In the genomic region with DNA sequence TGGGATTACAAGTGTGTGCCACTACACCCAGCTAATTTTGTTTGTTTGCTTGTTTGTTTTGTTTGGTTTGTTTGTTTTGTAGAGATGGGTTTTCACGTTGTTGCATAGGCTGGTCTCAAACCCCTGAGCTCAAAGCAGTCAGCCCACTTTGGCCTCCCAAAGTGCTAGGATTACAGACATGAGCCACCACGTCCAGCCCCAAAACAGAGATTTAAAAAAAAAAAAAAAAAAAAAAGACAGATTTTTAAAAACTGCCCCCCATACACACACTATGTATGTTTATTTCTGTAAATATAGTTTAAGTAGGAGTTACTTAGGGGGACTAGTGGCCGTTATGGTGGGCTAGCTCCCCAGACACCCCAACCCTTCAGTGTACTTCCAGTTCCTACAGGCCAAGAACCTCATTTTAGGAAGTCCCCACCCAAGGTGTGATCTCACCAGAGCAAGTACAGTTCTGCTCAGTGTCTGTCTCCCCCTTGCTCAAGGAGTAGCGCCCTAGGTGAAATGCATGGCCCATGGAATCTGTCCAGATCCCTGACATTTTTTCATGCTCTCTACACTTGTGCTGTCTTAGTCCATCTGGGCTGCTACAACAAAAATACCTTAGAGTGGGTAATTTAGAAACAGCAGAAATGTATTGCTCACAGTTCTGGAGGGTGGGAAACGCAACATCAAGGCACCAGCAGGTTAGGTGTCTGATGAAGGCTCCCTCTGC, we compare ENCODE assay signal across 1 cellular context.
TF ChIP-seq lines count a peak whose summit lies in the region.

No MANE protein-coding gene starts in this region.

TF ChIP-seq in HepG2, 621 proteins besides CTCF, POLR2A, EP300 and RAD21 (continues in another document):
- TF ChIP-seq RFXAP (CRISPR knock-in tag; IDR thresholded peaks at IDR 0.05; ENCODE audit: borderline replicate concordance), result 0 out of 2 replicates have a peak, but pooled peaks have one; percentile 8
- TF ChIP-seq, protein P1, sequence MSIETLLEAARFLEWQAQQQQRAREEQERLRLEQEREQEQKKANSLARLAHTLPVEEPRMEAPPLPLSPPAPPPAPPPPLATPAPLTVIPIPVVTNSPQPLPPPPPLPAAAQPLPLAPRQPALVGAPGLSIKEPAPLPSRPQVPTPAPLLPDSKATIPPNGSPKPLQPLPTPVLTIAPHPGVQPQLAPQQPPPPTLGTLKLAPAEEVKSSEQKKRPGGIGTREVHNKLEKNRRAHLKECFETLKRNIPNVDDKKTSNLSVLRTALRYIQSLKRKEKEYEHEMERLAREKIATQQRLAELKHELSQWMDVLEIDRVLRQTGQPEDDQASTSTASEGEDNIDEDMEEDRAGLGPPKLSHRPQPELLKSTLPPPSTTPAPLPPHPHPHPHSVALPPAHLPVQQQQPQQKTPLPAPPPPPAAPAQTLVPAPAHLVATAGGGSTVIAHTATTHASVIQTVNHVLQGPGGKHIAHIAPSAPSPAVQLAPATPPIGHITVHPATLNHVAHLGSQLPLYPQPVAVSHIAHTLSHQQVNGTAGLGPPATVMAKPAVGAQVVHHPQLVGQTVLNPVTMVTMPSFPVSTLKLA (IDR thresholded peaks at IDR 0.05), result 0 out of 2 replicates have a peak, but pooled peaks have one; percentile 2
- 0 out of 2 replicates have a peak, but pooled peaks have one; percentile 5 for TF ChIP-seq KDM4B (CRISPR knock-in tag; IDR thresholded peaks at IDR 0.05)
- TF ChIP-seq HOXA5 (CRISPR knock-in tag; IDR thresholded peaks at IDR 0.05), result 0 out of 2 replicates have a peak, but pooled peaks have one; percentile 7
- TF ChIP-seq, protein P2, sequence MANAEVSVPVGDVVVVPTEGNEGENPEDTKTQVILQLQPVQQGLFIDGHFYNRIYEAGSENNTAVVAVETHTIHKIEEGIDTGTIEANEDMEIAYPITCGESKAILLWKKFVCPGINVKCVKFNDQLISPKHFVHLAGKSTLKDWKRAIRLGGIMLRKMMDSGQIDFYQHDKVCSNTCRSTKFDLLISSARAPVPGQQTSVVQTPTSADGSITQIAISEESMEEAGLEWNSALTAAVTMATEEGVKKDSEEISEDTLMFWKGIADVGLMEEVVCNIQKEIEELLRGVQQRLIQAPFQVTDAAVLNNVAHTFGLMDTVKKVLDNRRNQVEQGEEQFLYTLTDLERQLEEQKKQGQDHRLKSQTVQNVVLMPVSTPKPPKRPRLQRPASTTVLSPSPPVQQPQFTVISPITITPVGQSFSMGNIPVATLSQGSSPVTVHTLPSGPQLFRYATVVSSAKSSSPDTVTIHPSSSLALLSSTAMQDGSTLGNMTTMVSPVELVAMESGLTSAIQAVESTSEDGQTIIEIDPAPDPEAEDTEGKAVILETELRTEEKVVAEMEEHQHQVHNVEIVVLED (CRISPR knock-in tag; IDR thresholded peaks at IDR 0.05; ENCODE audit: borderline replicate concordance), result no peak
- TF ChIP-seq, protein P3, sequence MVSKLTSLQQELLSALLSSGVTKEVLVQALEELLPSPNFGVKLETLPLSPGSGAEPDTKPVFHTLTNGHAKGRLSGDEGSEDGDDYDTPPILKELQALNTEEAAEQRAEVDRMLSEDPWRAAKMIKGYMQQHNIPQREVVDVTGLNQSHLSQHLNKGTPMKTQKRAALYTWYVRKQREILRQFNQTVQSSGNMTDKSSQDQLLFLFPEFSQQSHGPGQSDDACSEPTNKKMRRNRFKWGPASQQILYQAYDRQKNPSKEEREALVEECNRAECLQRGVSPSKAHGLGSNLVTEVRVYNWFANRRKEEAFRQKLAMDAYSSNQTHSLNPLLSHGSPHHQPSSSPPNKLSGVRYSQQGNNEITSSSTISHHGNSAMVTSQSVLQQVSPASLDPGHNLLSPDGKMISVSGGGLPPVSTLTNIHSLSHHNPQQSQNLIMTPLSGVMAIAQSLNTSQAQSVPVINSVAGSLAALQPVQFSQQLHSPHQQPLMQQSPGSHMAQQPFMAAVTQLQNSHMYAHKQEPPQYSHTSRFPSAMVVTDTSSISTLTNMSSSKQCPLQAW (CRISPR knock-in tag; IDR thresholded peaks at IDR 0.05), result 0 out of 2 replicates have a peak, but pooled peaks have one; percentile 5
- TF ChIP-seq, protein P4, sequence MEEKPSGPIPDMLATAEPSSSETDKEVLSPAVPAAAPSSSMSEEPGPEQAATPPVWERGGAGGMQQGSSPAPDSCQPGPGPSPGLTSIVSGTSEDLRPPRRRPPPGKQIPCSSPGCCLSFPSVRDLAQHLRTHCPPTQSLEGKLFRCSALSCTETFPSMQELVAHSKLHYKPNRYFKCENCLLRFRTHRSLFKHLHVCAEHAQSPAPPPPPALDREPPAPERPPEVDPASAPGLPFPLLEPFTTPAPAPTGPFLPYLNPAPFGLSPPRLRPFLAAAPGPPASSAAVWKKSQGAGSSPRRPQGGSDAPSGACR (CRISPR knock-in tag; IDR thresholded peaks at IDR 0.05), result 0 out of 2 replicates have a peak, but pooled peaks have one; percentile 76
- no peak for TF ChIP-seq ZIK1 (CRISPR knock-in tag; IDR thresholded peaks at IDR 0.05; ENCODE audit: borderline replicate concordance, low read depth)
- no peak for TF ChIP-seq MYC (CRISPR knock-in tag; IDR thresholded peaks at IDR 0.05; ENCODE audit: borderline replicate concordance)
- TF ChIP-seq ATF1 (CRISPR knock-in tag; IDR thresholded peaks at IDR 0.05), result 0 out of 2 replicates have a peak, but pooled peaks have one; percentile 24
- TF ChIP-seq, protein P5, sequence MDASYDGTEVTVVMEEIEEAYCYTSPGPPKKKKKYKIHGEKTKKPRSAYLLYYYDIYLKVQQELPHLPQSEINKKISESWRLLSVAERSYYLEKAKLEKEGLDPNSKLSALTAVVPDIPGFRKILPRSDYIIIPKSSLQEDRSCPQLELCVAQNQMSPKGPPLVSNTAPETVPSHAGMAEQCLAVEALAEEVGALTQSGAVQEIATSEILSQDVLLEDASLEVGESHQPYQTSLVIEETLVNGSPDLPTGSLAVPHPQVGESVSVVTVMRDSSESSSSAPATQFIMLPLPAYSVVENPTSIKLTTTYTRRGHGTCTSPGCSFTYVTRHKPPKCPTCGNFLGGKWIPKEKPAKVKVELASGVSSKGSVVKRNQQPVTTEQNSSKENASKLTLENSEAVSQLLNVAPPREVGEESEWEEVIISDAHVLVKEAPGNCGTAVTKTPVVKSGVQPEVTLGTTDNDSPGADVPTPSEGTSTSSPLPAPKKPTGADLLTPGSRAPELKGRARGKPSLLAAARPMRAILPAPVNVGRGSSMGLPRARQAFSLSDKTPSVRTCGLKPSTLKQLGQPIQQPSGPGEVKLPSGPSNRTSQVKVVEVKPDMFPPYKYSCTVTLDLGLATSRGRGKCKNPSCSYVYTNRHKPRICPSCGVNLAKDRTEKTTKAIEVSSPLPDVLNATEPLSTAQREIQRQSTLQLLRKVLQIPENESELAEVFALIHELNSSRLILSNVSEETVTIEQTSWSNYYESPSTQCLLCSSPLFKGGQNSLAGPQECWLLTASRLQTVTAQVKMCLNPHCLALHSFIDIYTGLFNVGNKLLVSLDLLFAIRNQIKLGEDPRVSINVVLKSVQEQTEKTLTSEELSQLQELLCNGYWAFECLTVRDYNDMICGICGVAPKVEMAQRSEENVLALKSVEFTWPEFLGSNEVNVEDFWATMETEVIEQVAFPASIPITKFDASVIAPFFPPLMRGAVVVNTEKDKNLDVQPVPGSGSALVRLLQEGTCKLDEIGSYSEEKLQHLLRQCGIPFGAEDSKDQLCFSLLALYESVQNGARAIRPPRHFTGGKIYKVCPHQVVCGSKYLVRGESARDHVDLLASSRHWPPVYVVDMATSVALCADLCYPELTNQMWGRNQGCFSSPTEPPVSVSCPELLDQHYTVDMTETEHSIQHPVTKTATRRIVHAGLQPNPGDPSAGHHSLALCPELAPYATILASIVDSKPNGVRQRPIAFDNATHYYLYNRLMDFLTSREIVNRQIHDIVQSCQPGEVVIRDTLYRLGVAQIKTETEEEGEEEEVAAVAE (CRISPR knock-in tag; IDR thresholded peaks at IDR 0.05; ENCODE audit: borderline replicate concordance), result no peak
- TF ChIP-seq, protein P6, sequence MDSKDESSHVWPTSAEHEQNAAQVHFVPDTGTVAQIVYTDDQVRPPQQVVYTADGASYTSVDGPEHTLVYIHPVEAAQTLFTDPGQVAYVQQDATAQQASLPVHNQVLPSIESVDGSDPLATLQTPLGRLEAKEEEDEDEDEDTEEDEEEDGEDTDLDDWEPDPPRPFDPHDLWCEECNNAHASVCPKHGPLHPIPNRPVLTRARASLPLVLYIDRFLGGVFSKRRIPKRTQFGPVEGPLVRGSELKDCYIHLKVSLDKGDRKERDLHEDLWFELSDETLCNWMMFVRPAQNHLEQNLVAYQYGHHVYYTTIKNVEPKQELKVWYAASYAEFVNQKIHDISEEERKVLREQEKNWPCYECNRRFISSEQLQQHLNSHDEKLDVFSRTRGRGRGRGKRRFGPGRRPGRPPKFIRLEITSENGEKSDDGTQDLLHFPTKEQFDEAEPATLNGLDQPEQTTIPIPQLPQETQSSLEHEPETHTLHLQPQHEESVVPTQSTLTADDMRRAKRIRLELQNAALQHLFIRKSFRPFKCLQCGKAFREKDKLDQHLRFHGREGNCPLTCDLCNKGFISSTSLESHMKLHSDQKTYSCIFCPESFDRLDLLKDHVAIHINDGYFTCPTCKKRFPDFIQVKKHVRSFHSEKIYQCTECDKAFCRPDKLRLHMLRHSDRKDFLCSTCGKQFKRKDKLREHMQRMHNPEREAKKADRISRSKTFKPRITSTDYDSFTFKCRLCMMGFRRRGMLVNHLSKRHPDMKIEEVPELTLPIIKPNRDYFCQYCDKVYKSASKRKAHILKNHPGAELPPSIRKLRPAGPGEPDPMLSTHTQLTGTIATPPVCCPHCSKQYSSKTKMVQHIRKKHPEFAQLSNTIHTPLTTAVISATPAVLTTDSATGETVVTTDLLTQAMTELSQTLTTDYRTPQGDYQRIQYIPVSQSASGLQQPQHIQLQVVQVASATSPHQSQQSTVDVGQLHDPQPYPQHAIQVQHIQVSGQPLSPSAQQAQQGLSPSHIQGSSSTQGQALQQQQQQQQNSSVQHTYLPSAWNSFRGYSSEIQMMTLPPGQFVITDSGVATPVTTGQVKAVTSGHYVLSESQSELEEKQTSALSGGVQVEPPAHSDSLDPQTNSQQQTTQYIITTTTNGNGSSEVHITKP (CRISPR knock-in tag; IDR thresholded peaks at IDR 0.05; ENCODE audit: low read depth), result no peak
- TF ChIP-seq TCF7 (IDR thresholded peaks at IDR 0.05; ENCODE audit: low read depth), result peak; percentile 2; the same call in 1 of the 2 replicates
- no peak for TF ChIP-seq NKX3-1 (CRISPR knock-in tag; IDR thresholded peaks at IDR 0.05)
- TF ChIP-seq SIN3A (IDR thresholded peaks at IDR 0.05; ENCODE audit: borderline replicate concordance, low read depth, low read length), result 0 out of 2 replicates have a peak, but pooled peaks have one; percentile 58
- TF ChIP-seq, protein P7, sequence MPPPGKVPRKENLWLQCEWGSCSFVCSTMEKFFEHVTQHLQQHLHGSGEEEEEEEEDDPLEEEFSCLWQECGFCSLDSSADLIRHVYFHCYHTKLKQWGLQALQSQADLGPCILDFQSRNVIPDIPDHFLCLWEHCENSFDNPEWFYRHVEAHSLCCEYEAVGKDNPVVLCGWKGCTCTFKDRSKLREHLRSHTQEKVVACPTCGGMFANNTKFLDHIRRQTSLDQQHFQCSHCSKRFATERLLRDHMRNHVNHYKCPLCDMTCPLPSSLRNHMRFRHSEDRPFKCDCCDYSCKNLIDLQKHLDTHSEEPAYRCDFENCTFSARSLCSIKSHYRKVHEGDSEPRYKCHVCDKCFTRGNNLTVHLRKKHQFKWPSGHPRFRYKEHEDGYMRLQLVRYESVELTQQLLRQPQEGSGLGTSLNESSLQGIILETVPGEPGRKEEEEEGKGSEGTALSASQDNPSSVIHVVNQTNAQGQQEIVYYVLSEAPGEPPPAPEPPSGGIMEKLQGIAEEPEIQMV (CRISPR knock-in tag; IDR thresholded peaks at IDR 0.05; ENCODE audit: low read depth), result 0 out of 2 replicates have a peak, but pooled peaks have one; percentile 9
- no peak for TF ChIP-seq ZNF333 (CRISPR knock-in tag; IDR thresholded peaks at IDR 0.05; ENCODE audit: borderline replicate concordance)
- TF ChIP-seq ZSCAN21 (CRISPR knock-in tag; IDR thresholded peaks at IDR 0.05; ENCODE audit: borderline replicate concordance), result 0 out of 2 replicates have a peak, but pooled peaks have one; percentile 14
- 0 out of 2 replicates have a peak, but pooled peaks have one; percentile 3 for TF ChIP-seq ZNF777 (CRISPR knock-in tag; IDR thresholded peaks at IDR 0.05)
- TF ChIP-seq, protein P8, sequence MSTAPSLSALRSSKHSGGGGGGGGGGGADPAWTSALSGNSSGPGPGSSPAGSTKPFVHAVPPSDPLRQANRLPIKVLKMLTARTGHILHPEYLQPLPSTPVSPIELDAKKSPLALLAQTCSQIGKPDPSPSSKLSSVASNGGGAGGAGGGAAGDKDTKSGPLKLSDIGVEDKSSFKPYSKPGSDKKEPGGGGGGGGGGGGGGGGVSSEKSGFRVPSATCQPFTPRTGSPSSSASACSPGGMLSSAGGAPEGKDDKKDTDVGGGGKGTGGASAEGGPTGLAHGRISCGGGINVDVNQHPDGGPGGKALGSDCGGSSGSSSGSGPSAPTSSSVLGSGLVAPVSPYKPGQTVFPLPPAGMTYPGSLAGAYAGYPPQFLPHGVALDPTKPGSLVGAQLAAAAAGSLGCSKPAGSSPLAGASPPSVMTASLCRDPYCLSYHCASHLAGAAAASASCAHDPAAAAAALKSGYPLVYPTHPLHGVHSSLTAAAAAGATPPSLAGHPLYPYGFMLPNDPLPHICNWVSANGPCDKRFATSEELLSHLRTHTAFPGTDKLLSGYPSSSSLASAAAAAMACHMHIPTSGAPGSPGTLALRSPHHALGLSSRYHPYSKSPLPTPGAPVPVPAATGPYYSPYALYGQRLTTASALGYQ (CRISPR knock-in tag; IDR thresholded peaks at IDR 0.05), result peak; percentile 29; the same call in 1 of the 2 replicates
- TF ChIP-seq, protein P9, sequence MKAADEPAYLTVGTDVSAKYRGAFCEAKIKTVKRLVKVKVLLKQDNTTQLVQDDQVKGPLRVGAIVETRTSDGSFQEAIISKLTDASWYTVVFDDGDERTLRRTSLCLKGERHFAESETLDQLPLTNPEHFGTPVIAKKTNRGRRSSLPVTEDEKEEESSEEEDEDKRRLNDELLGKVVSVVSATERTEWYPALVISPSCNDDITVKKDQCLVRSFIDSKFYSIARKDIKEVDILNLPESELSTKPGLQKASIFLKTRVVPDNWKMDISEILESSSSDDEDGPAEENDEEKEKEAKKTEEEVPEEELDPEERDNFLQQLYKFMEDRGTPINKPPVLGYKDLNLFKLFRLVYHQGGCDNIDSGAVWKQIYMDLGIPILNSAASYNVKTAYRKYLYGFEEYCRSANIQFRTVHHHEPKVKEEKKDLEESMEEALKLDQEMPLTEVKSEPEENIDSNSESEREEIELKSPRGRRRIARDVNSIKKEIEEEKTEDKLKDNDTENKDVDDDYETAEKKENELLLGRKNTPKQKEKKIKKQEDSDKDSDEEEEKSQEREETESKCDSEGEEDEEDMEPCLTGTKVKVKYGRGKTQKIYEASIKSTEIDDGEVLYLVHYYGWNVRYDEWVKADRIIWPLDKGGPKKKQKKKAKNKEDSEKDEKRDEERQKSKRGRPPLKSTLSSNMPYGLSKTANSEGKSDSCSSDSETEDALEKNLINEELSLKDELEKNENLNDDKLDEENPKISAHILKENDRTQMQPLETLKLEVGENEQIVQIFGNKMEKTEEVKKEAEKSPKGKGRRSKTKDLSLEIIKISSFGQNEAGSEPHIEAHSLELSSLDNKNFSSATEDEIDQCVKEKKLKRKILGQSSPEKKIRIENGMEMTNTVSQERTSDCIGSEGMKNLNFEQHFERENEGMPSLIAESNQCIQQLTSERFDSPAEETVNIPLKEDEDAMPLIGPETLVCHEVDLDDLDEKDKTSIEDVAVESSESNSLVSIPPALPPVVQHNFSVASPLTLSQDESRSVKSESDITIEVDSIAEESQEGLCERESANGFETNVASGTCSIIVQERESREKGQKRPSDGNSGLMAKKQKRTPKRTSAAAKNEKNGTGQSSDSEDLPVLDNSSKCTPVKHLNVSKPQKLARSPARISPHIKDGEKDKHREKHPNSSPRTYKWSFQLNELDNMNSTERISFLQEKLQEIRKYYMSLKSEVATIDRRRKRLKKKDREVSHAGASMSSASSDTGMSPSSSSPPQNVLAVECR (CRISPR knock-in tag; IDR thresholded peaks at IDR 0.05; ENCODE audit: borderline replicate concordance), result 0 out of 2 replicates have a peak, but pooled peaks have one; percentile 8
